8 cellular contexts compared by ENCODE assay signal in genomic region chr7:47988496-47989386, GRCh38. TPM values are rescaled to one million over a fixed set of nuclear protein-coding genes. Genes with fewer than 3 reads are reported as not detected.
DNase-seq lines count a peak whose midpoint lies in the region; ATAC-seq and TF ChIP-seq lines count a peak whose summit lies in the region.
"Had no signal": no experiment of that assay in that cellular context is flagged by ENCODE, and none has a peak within 500 bp of the region (broad histone marks: within the 10 kb centered on the region; RNA-seq: fewer than 3 reads in every experiment).

No MANE protein-coding gene starts in this region.

- BruUV-seq in mammary epithelial cell (replicated peaks; lab: Mats Ljungman, UMichigan): no TSS peak

- H3K4me2 ChIP-seq in mammary epithelial cell (ENCODE audit: insufficient read depth, low read depth, low read length) (no peak overlapping the region), parathyroid adenoma (ENCODE audit: low read length) (no peak overlapping the region)

- intact Hi-C loops in mammary epithelial cell (cut with micrococcal nuclease) (no loop called here), Right ventricle myocardium superior (cut with DNase I) (no loop called here)

- H3K9me3 ChIP-seq in mammary epithelial cell (replicated peaks; ENCODE audit: insufficient read depth, low read length) (no peaks in the 10 kb centered on the region), parathyroid adenoma (ENCODE audit: control insufficient read depth, low read length) (no peaks in the 10 kb centered on the region)

- CTCF ChIA-PET in mammary epithelial cell (lab: Charles Lee; ENCODE audit: low non-redundant PET): no interaction called here

- no peak overlapping the region for H3K27ac ChIP-seq in mammary epithelial cell (ENCODE audit: insufficient read depth, low read depth, low read length)
- H3K27ac ChIP-seq in parathyroid adenoma: no peak overlapping the region

- dilution Hi-C loops in mammary epithelial cell (cut with HindIII; ENCODE audit: low sequenced_read_pairs): no loop called here

- ATAC-seq in GM19328 (IDR thresholded peaks at IDR 0.05; ENCODE audit: unreplicated experiment): no peak
- ATAC-seq in Right ventricle myocardium superior (ENCODE audit: poor library complexity): no peak

- DNase-seq in GM13977 (ENCODE audit: low spot score): no peak
- DNase-seq in NB4 (ENCODE audit: low read depth): peak; percentile 37
- DNase-seq in mammary epithelial cell: no peak
- no peak for DNase-seq in activated T-cell treated with anti-CD3 and anti-CD28 coated beads, Interleukin-2, amount 50 U/mL, for 48 hours
- no peak for DNase-seq in Right ventricle myocardium superior
- DNase-seq: activated naive CD4-positive, alpha-beta T cell treated with anti-CD3 and anti-CD28 coated beads, Interleukin-2, amount 10 ng/mL, durations not matched to agents 7 days and 5 days had no signal

- H3K79me2 ChIP-seq in mammary epithelial cell (ENCODE audit: insufficient read depth, low read length) (no peaks in the 10 kb centered on the region), parathyroid adenoma (no peaks in the 10 kb centered on the region)

- H3K4me3 ChIP-seq in NB4 (ENCODE audit: low read depth, low read length) (no peak overlapping the region), mammary epithelial cell (replicated peaks in 1 of 3; ENCODE audit: insufficient read depth in 1 of 3, low read depth in 2 of 3, low read length in 3 of 3) (no peak overlapping the region), parathyroid adenoma (ENCODE audit: low read depth, low read length) (no peak overlapping the region)

- no peak overlapping the region for H3K9ac ChIP-seq in mammary epithelial cell (ENCODE audit: insufficient read depth, low read length)
- no peak overlapping the region for H3K9ac ChIP-seq in parathyroid adenoma

- WGBS in mammary epithelial cell (ENCODE audit: low coverage, missing lambda C conversion rate): 67% methylated on average over 8 of the region's 8 CpGs

- H2AFZ ChIP-seq in mammary epithelial cell (ENCODE audit: low read depth, low read length): no peak overlapping the region
- H2AFZ ChIP-seq in parathyroid adenoma: no peak overlapping the region

- no peaks in the 10 kb centered on the region for H3K27me3 ChIP-seq in mammary epithelial cell (ENCODE audit: insufficient read depth, low read length)
- H3K27me3 ChIP-seq in parathyroid adenoma (ENCODE audit: control insufficient read depth, insufficient read depth, low read length): no peaks in the 10 kb centered on the region

- TF ChIP-seq CTCF in GM13977 (IDR thresholded peaks at IDR 0.05; ENCODE audit: extremely low read depth, insufficient read depth, missing control alignments): peak; percentile 29
- TF ChIP-seq CTCF in NB4 (IDR thresholded peaks at IDR 0.05; ENCODE audit: low read depth, low read length): peak; percentile 47
- peak; percentile 49 to 54 for TF ChIP-seq CTCF in mammary epithelial cell (conservative IDR thresholded peaks at IDR 0.05 in 1 of 2, IDR thresholded peaks at IDR 0.05 in 1 of 2; ENCODE audit: extremely low read depth in 1 of 2, insufficient read depth in 1 of 2, low read depth in 1 of 2, low read length in 2 of 2)
- peak; percentile 15 for TF ChIP-seq CTCF in parathyroid adenoma (IDR thresholded peaks at IDR 0.05)

- H3K36me3 ChIP-seq in mammary epithelial cell (ENCODE audit: insufficient read depth, low read length): no peaks in the 10 kb centered on the region
- H3K36me3 ChIP-seq in parathyroid adenoma (ENCODE audit: control insufficient read depth, insufficient read depth, low read length): no peaks in the 10 kb centered on the region

- H4K20me1 ChIP-seq in mammary epithelial cell (ENCODE audit: insufficient read depth, low read length): no peaks in the 10 kb centered on the region

- peaks cover 7% of the 10 kb centered on the region for H3K4me1 ChIP-seq in mammary epithelial cell (ENCODE audit: insufficient read depth, low read length)
- H3K4me1 ChIP-seq in parathyroid adenoma: no peaks in the 10 kb centered on the region

- in situ Hi-C loops in GM13977 (cut with MboI; ENCODE audit: low pct_unique_long_range_greater_than_20kb, low sequenced_read_pairs, unreplicated experiment) (loop anchor here (10.0 kb wide), 1 partner anchor 126 kb away; no protein-coding TSS in a partner anchor), mammary epithelial cell (cut with MboI; ENCODE audit: low sequenced_read_pairs in 2 of 2) (loop anchor here in 1 of 2 donors (5.0 kb wide), 1 partner anchor 104 kb away; no protein-coding TSS in a partner anchor)

- TF ChIP-seq POLR2A in NB4 (IDR thresholded peaks at IDR 0.05; ENCODE audit: extremely low read depth, insufficient read length): no peak

RNA-seq across cellular contexts. Expression of gene HUS1, which starts 9.3 kb away (rescaled TPM):
- 10 to 100 TPM; 31.3 to 36.8 TPM for total RNA-seq in mammary epithelial cell
- 23.2 TPM for polyA plus RNA-seq in mammary epithelial cell
- polyA minus RNA-seq in mammary epithelial cell: 12.4 TPM
- 23.8 TPM for total RNA-seq in Right ventricle myocardium superior

RNA-seq across cellular contexts. Expression of gene SUN3, which starts 40.2 kb away (rescaled TPM):
- total RNA-seq in mammary epithelial cell (under 1 TPM in 1 of 2 donors, not detected in 1; 0.45 TPM), Right ventricle myocardium superior (not detected)
- 0.16 TPM for polyA plus RNA-seq in mammary epithelial cell
- not detected for polyA minus RNA-seq in mammary epithelial cell

RNA-seq across cellular contexts. Expression of gene PKD1L1, which starts 40.5 kb away (rescaled TPM):
- total RNA-seq in mammary epithelial cell: under 1 TPM in 1 of 2 donors, not detected in 1; 0.17 TPM
- polyA plus RNA-seq in mammary epithelial cell: 0.09 TPM
- not detected for polyA minus RNA-seq in mammary epithelial cell
- 1.9 TPM for total RNA-seq in Right ventricle myocardium superior

RNA-seq across cellular contexts. Expression of gene C7orf57, which starts 46.6 kb away (rescaled TPM):
- total RNA-seq in mammary epithelial cell: 1 to 10 TPM in 1 of 2 donors, under 1 TPM in 1; 0.67 to 2.0 TPM
- 1.1 TPM for polyA plus RNA-seq in mammary epithelial cell
- polyA minus RNA-seq in mammary epithelial cell: not detected
- not detected for total RNA-seq in Right ventricle myocardium superior
